ENCODE assay signal across 17 cellular contexts in genomic region chr20:48659888-48660287, GRCh38.
DNase-seq lines count a peak whose midpoint lies in the region; ATAC-seq, FAIRE-seq and TF ChIP-seq lines count a peak whose summit lies in the region.
"Had no signal": no experiment of that assay in that cellular context is flagged by ENCODE, and none has a peak within 500 bp of the region (broad histone marks: within the 10 kb centered on the region; RNA-seq: fewer than 3 reads in every experiment).

No MANE protein-coding gene starts in this region.

- intact Hi-C loops in activated CD4-positive, alpha-beta T cell treated with anti-CD3 and anti-CD28 coated beads, Interleukin-2, amount 10 ng/mL, durations not matched to agents 24 days and 14 days (cut with micrococcal nuclease): loop anchor here (5.0 kb wide), 1 partner anchor 167 kb away; the partner anchor contains the start of gene PREX1

- no peak overlapping the region for H4K8ac ChIP-seq in H1 (ENCODE audit: extremely low read depth, insufficient read depth, low read length)

- H2BK5ac ChIP-seq in H1 (ENCODE audit: low read depth, low read length): no peak overlapping the region

- H3K9me3 ChIP-seq in SK-N-MC (ENCODE audit: low read depth, low read length) (no peaks in the 10 kb centered on the region), H1 (ENCODE audit: insufficient read depth in 2 of 2, low read depth in 1 of 2, low read length in 1 of 2) (0 out of 4 replicates have a peak, but pooled peaks cover 0 to 3% of the 10 kb centered on the region in 2 experiments)
- H3K9me3 ChIP-seq: transverse colon had no signal

- DNase-seq in activated CD4-positive, alpha-beta T cell treated with anti-CD3 and anti-CD28 coated beads, Interleukin-2, amount 10 ng/mL, durations not matched to agents 7 days and 5 days: no peak
- DNase-seq in activated CD4-positive, alpha-beta T cell treated with anti-CD3 and anti-CD28 coated beads, Interleukin-2, amount 10 ng/mL, durations not matched to agents 24 days and 14 days: no peak
- DNase-seq in SK-N-MC (ENCODE audit: low read depth, low spot score) (no peak), H1 (ENCODE audit: low read depth in 1 of 2, low spot score in 2 of 2) (no peak), substantia nigra (lab: John Stamatoyannopoulos, UW) (peak in 6 of 49 donors; percentile 15 to 31 (median 22)), foreskin keratinocyte (no peak), mesenteric fat pad (ENCODE audit: low spot score) (no peak)
- no peak for DNase-seq in activated naive CD4-positive, alpha-beta T cell treated with Interleukin-2 at 50 U/mL for 16 hours
- DNase-seq: activated CD4-positive, CD25-positive, alpha-beta regulatory T cell treated with anti-CD3 and anti-CD28 coated beads, Interleukin-2, amount 50 U/mL, for 72 hours; erythroblast; hippocampal formation; NCI-H1930; occipital lobe; SW 1271; transverse colon had no signal

- no peaks in the 10 kb centered on the region; the same call in 1 of the 2 replicates for H3K23me2 ChIP-seq in H1 (ENCODE audit: low read depth, low read length)

- no peak for FAIRE-seq in H1 (lab: Jason Lieb, UNC)
- FAIRE-seq: GM12878, K562 had no signal

- peaks cover 4% of the 10 kb centered on the region for H3K9me3 Mint-ChIP-seq in activated CD4-positive, alpha-beta T cell treated with anti-CD3 and anti-CD28 coated beads, Interleukin-2, amount 10 ng/mL, durations not matched to agents 7 days and 5 days
- no peaks in the 10 kb centered on the region for H3K9me3 Mint-ChIP-seq in activated CD4-positive, alpha-beta T cell treated with anti-CD3 and anti-CD28 coated beads, Interleukin-2, amount 10 ng/mL, durations not matched to agents 24 days and 14 days

- H2BK15ac ChIP-seq in H1 (ENCODE audit: low read length): no peak overlapping the region

- H3K9ac ChIP-seq in SK-N-MC (ENCODE audit: insufficient read length) (no peak overlapping the region), H1 (replicated peaks in 1 of 4; ENCODE audit: extremely low read depth in 1 of 4, low read depth in 3 of 4, low read length in 3 of 4) (no peak overlapping the region)

- no peak overlapping the region for H4K5ac ChIP-seq in H1 (ENCODE audit: insufficient read length, low read depth, low read length)

- H3K27ac Mint-ChIP-seq in activated CD4-positive, alpha-beta T cell treated with anti-CD3 and anti-CD28 coated beads, Interleukin-2, amount 10 ng/mL, durations not matched to agents 7 days and 5 days: peak overlapping the region; percentile 59
- H3K27ac Mint-ChIP-seq in activated CD4-positive, alpha-beta T cell treated with anti-CD3 and anti-CD28 coated beads, Interleukin-2, amount 10 ng/mL, durations not matched to agents 24 days and 14 days: no peak overlapping the region

- no peak overlapping the region for H2BK20ac ChIP-seq in H1 (ENCODE audit: low read length)

- no peak overlapping the region for H4K91ac ChIP-seq in H1 (replicated peaks; ENCODE audit: insufficient read length, low read length)

- H2BK120ac ChIP-seq in H1 (replicated peaks; ENCODE audit: low read depth, low read length): no peak overlapping the region

- no peak overlapping the region for H3K4ac ChIP-seq in H1 (replicated peaks; ENCODE audit: insufficient read length, low read depth, low read length)

- H3K4me2 ChIP-seq in H1 (ENCODE audit: insufficient read depth in 1 of 2, low read depth in 2 of 2, low read length in 2 of 2): no peak overlapping the region

- POLR2A ChIA-PET in activated CD4-positive, alpha-beta T cell treated with anti-CD3 and anti-CD28 coated beads, Interleukin-2, amount 10 ng/mL, durations not matched to agents 7 days and 5 days (lab: Charles Lee): no interaction called here
- POLR2A ChIA-PET in H1 (lab: Charles Lee; ENCODE audit: partially characterized antibody): no interaction called here

- no peaks in the 10 kb centered on the region for H3K79me2 ChIP-seq in H1 (ENCODE audit: control insufficient read depth in 1 of 2, insufficient read depth in 2 of 2, low read length in 2 of 2)

- H3K18ac ChIP-seq in H1 (ENCODE audit: extremely low read depth, low read length): no peak overlapping the region

- peaks cover 21% of the 10 kb centered on the region for H3K4me1 Mint-ChIP-seq in activated CD4-positive, alpha-beta T cell treated with anti-CD3 and anti-CD28 coated beads, Interleukin-2, amount 10 ng/mL, durations not matched to agents 7 days and 5 days
- peaks cover 14% of the 10 kb centered on the region for H3K4me1 Mint-ChIP-seq in activated CD4-positive, alpha-beta T cell treated with anti-CD3 and anti-CD28 coated beads, Interleukin-2, amount 10 ng/mL, durations not matched to agents 24 days and 14 days

- ATAC-seq in foreskin keratinocyte: no peak
- ATAC-seq: GM12878, K562 had no signal

- CTCF ChIA-PET in activated CD4-positive, alpha-beta T cell treated with anti-CD3 and anti-CD28 coated beads, Interleukin-2, amount 10 ng/mL, durations not matched to agents 7 days and 5 days (lab: Charles Lee): interaction anchor here (1.2 to 1.3 kb wide), 2 partner anchors 9 to 25 kb away, joined by 3 read pairs; no protein-coding TSS in a partner anchor
- CTCF ChIA-PET in H1 (lab: Charles Lee; ENCODE audit: partially characterized antibody): interaction anchor here (1.2 to 10.5 kb wide), 5 partner anchors 41 to 249 kb away, joined by 3 to 186 read pairs (median 4); no protein-coding TSS in a partner anchor

- no peak for TF ChIP-seq RAD21 in H1 (IDR thresholded peaks at IDR 0.05 in 1 of 2, conservative IDR thresholded peaks at IDR 0.05 in 1 of 2; ENCODE audit: low read depth in 2 of 2, low read length in 2 of 2)

- no peak overlapping the region for H2AK5ac ChIP-seq in H1 (ENCODE audit: low read depth, low read length)

- no peak overlapping the region for H3K4me3 Mint-ChIP-seq in activated CD4-positive, alpha-beta T cell treated with anti-CD3 and anti-CD28 coated beads, Interleukin-2, amount 10 ng/mL, durations not matched to agents 7 days and 5 days
- no peak overlapping the region for H3K4me3 Mint-ChIP-seq in activated CD4-positive, alpha-beta T cell treated with anti-CD3 and anti-CD28 coated beads, Interleukin-2, amount 10 ng/mL, durations not matched to agents 24 days and 14 days

- no peaks in the 10 kb centered on the region for H3K27me3 ChIP-seq in H1 (replicated peaks in 1 of 4; ENCODE audit: control insufficient read depth in 3 of 4, extremely low read depth in 1 of 4, insufficient read depth in 3 of 4, low read length in 3 of 4)
- H3K27me3 ChIP-seq in foreskin keratinocyte: peaks cover 17% of the 10 kb centered on the region
- H3K27me3 ChIP-seq: transverse colon had no signal

- H2AFZ ChIP-seq in H1 (ENCODE audit: low read length): no peak overlapping the region

- peaks cover 81% of the 10 kb centered on the region for H3K36me3 ChIP-seq in SK-N-MC (ENCODE audit: insufficient read depth, low read length)
- H3K36me3 ChIP-seq in H1 (ENCODE audit: control insufficient read depth in 2 of 4, insufficient read depth in 4 of 4, low read length in 3 of 4): no peaks in the 10 kb centered on the region
- H3K36me3 ChIP-seq: transverse colon had no signal

- peaks cover 57% of the 10 kb centered on the region for H3K36me3 Mint-ChIP-seq in activated CD4-positive, alpha-beta T cell treated with anti-CD3 and anti-CD28 coated beads, Interleukin-2, amount 10 ng/mL, durations not matched to agents 7 days and 5 days (ENCODE audit: low read depth)
- H3K36me3 Mint-ChIP-seq in activated CD4-positive, alpha-beta T cell treated with anti-CD3 and anti-CD28 coated beads, Interleukin-2, amount 10 ng/mL, durations not matched to agents 24 days and 14 days (ENCODE audit: low read depth): peaks cover 61% of the 10 kb centered on the region

- no peak overlapping the region for H3K23ac ChIP-seq in H1 (ENCODE audit: insufficient read length)

- H3K27me3 Mint-ChIP-seq in activated CD4-positive, alpha-beta T cell treated with anti-CD3 and anti-CD28 coated beads, Interleukin-2, amount 10 ng/mL, durations not matched to agents 7 days and 5 days: no peaks in the 10 kb centered on the region
- H3K27me3 Mint-ChIP-seq in activated CD4-positive, alpha-beta T cell treated with anti-CD3 and anti-CD28 coated beads, Interleukin-2, amount 10 ng/mL, durations not matched to agents 24 days and 14 days: no peaks in the 10 kb centered on the region

- H3K56ac ChIP-seq in H1 (replicated peaks; ENCODE audit: insufficient read length, low read depth, low read length): no peak overlapping the region

- H4K20me1 ChIP-seq in H1 (replicated peaks in 1 of 2; ENCODE audit: control insufficient read depth in 1 of 2, insufficient read depth in 2 of 2, low read length in 2 of 2): no peaks in the 10 kb centered on the region

- H3K27ac ChIP-seq in SK-N-MC: peak overlapping the region; percentile 23
- no peak overlapping the region for H3K27ac ChIP-seq in H1 (ENCODE audit: low read depth, low read length)
- H3K27ac ChIP-seq in substantia nigra (ENCODE audit: low read depth, low read length, poor library complexity, severe bottlenecking): peak overlapping the region; percentile 100
- no peak overlapping the region for H3K27ac ChIP-seq in foreskin keratinocyte
- H3K27ac ChIP-seq: transverse colon had no signal

- no peak overlapping the region for H3K14ac ChIP-seq in H1 (ENCODE audit: insufficient read length)

- H3K79me1 ChIP-seq in H1 (ENCODE audit: low read depth, low read length): no peaks in the 10 kb centered on the region

- WGBS in H1 (ENCODE audit: extremely low coverage in 1 of 2, insufficient coverage in 1 of 2, insufficient read length in 1 of 2, insufficient replicate concordance in 2 of 2, low coverage in 1 of 2, low lambda C conversion rate in 2 of 2, missing lambda C conversion rate in 1 of 2), 2 experiments: 86% methylated on average over 7 of the region's 8 CpGs; no CpG with 5 or more reads in 1 of the 2 experiments

- TF ChIP-seq POLR2A in H1 (IDR thresholded peaks at IDR 0.05; ENCODE audit: control extremely low read depth in 1 of 2, low read depth in 2 of 2, low read length in 2 of 2): no peak

- H2BK12ac ChIP-seq in H1 (ENCODE audit: low read depth, low read length): peak overlapping the region; percentile 29; the same call in 1 of the 2 replicates

- TF ChIP-seq EP300 in H1 (IDR thresholded peaks at IDR 0.05; ENCODE audit: borderline replicate concordance in 1 of 2, low read depth in 2 of 2, low read length in 2 of 2): no peak

- H3K4me3 ChIP-seq in SK-N-MC (no peak overlapping the region), H1 (ENCODE audit: extremely low read depth in 1 of 4, insufficient read depth in 2 of 4, low read depth in 3 of 4, low read length in 4 of 4) (no peak overlapping the region)
- H3K4me3 ChIP-seq: GM12878, K562, transverse colon had no signal

- no peak for TF ChIP-seq CTCF in H1 (IDR thresholded peaks at IDR 0.05; ENCODE audit: control extremely low read depth in 1 of 3, insufficient read depth in 1 of 3, low read depth in 1 of 3, low read length in 3 of 3)
- TF ChIP-seq CTCF in foreskin keratinocyte (conservative IDR thresholded peaks at IDR 0.05): no peak

- H3K4me1 ChIP-seq in H1 (replicated peaks in 1 of 4; ENCODE audit: control insufficient read depth in 3 of 4, insufficient read depth in 4 of 4, low read length in 3 of 4) (no peaks in the 10 kb centered on the region; a peak in 1 of 7 replicates), foreskin keratinocyte (no peaks in the 10 kb centered on the region)
- H3K4me1 ChIP-seq: transverse colon had no signal

TF ChIP-seq in H1, 55 proteins besides CTCF, POLR2A, EP300 and RAD21 (continues in another document):
- no peak for TF ChIP-seq MAX (IDR thresholded peaks at IDR 0.05)

Comparison
In these comparisons a context has a peak if more than half of its experiments do, and no peak if none do; other contexts are left out.
1. H3K27ac ChIP-seq: peak in SK-N-MC (single experiment) and substantia nigra (single experiment); none in H1 (single experiment) and foreskin keratinocyte (single experiment).